In genomic region chr1:55428944-55429931, GRCh38 we compare ENCODE assay signal across 1 cellular context.
TF ChIP-seq lines count a peak whose summit lies in the region.

No MANE protein-coding gene starts in this region.

TF ChIP-seq in HepG2, 621 proteins besides CTCF, POLR2A, EP300 and RAD21 (continued from another document and continues in another):
- peak; percentile 49 for TF ChIP-seq ARID3A (IDR thresholded peaks at IDR 0.05; ENCODE audit: low read depth, low read length)
- no peak for TF ChIP-seq ZNF512B (CRISPR knock-in tag; IDR thresholded peaks at IDR 0.05; ENCODE audit: borderline replicate concordance)
- TF ChIP-seq TP53 (CRISPR knock-in tag; conservative IDR thresholded peaks at IDR 0.05), result no peak
- no peak for TF ChIP-seq KAT7 (CRISPR knock-in tag; IDR thresholded peaks at IDR 0.05; ENCODE audit: borderline replicate concordance)
- TF ChIP-seq HNRNPL (IDR thresholded peaks at IDR 0.05; ENCODE audit: low read depth, low read length), result no peak
- no peak for TF ChIP-seq SIN3B (IDR thresholded peaks at IDR 0.05; ENCODE audit: low read length)
- peak; percentile 86 for TF ChIP-seq ZNF605 (CRISPR knock-in tag; IDR thresholded peaks at IDR 0.05)
- peak; percentile 61; the same call in 1 of the 2 replicates for TF ChIP-seq ARNT2 (CRISPR knock-in tag; IDR thresholded peaks at IDR 0.05; ENCODE audit: low read depth)
- no peak for TF ChIP-seq TAF1 (CRISPR knock-in tag; IDR thresholded peaks at IDR 0.05)
- no peak for TF ChIP-seq ZNF3 (CRISPR knock-in tag; IDR thresholded peaks at IDR 0.05)
- TF ChIP-seq ZSCAN12 (CRISPR knock-in tag; IDR thresholded peaks at IDR 0.05), result no peak
- TF ChIP-seq PAF1 (CRISPR knock-in tag; IDR thresholded peaks at IDR 0.05), result no peak
- no peak for TF ChIP-seq HNRNPUL1 (IDR thresholded peaks at IDR 0.05; ENCODE audit: low read depth, low read length)
- no peak for TF ChIP-seq ZNF30 (CRISPR knock-in tag; IDR thresholded peaks at IDR 0.05)
- TF ChIP-seq RARA (CRISPR knock-in tag; IDR thresholded peaks at IDR 0.05), result peak; percentile 99
- no peak for TF ChIP-seq SALL2 (CRISPR knock-in tag; IDR thresholded peaks at IDR 0.05)
- no peak for TF ChIP-seq PAX8 (CRISPR knock-in tag; IDR thresholded peaks at IDR 0.05; ENCODE audit: borderline replicate concordance)
- peak; percentile 96 for TF ChIP-seq TFE3 (CRISPR knock-in tag; IDR thresholded peaks at IDR 0.05)
- peak; percentile 91; the same call in 1 of the 2 replicates for TF ChIP-seq FOXK1 (CRISPR knock-in tag; IDR thresholded peaks at IDR 0.05; ENCODE audit: borderline replicate concordance, low read depth)
- TF ChIP-seq U2AF1 (optimal IDR thresholded peaks at IDR 0.05; ENCODE audit: low read depth, low read length), result no peak
- 0 out of 2 replicates have a peak, but pooled peaks have one; percentile 55 for TF ChIP-seq RNF2 (conservative IDR thresholded peaks at IDR 0.05; ENCODE audit: low read depth)
- TF ChIP-seq ARID4A (CRISPR knock-in tag; IDR thresholded peaks at IDR 0.05; ENCODE audit: borderline replicate concordance), result peak; percentile 35; the same call in 1 of the 2 replicates
- no peak for TF ChIP-seq ZNF839 (CRISPR knock-in tag; IDR thresholded peaks at IDR 0.05; ENCODE audit: borderline replicate concordance)
- TF ChIP-seq ZNF530 (CRISPR knock-in tag; IDR thresholded peaks at IDR 0.05; ENCODE audit: low read depth), result no peak
- peak; percentile 85; the same call in 1 of the 2 replicates for TF ChIP-seq ZNF878 (CRISPR knock-in tag; IDR thresholded peaks at IDR 0.05)
- no peak; the same call in 1 of the 2 replicates for TF ChIP-seq HMGXB3 (CRISPR knock-in tag; IDR thresholded peaks at IDR 0.05; ENCODE audit: borderline replicate concordance)
- TF ChIP-seq TEAD3 (CRISPR knock-in tag; optimal IDR thresholded peaks at IDR 0.05; ENCODE audit: borderline replicate concordance), result peak; percentile 99
- no peak for TF ChIP-seq CBX2 (IDR thresholded peaks at IDR 0.05; ENCODE audit: low read depth, low read length)
- no peak for TF ChIP-seq CBX2 (CRISPR knock-in tag; IDR thresholded peaks at IDR 0.05; ENCODE audit: low read depth)
- no peak for TF ChIP-seq TAF15 (IDR thresholded peaks at IDR 0.05; ENCODE audit: low read depth, low read length, poor library complexity, severe bottlenecking)
- peak; percentile 74; the same call in 1 of the 2 replicates for TF ChIP-seq POGK (CRISPR knock-in tag; conservative IDR thresholded peaks at IDR 0.05)
- TF ChIP-seq MAFF (IDR thresholded peaks at IDR 0.05; ENCODE audit: low read depth, low read length), result no peak
- TF ChIP-seq HNF1B (CRISPR knock-in tag; IDR thresholded peaks at IDR 0.05), result peak; percentile 74
- no peak for TF ChIP-seq ZNF430 (CRISPR knock-in tag; IDR thresholded peaks at IDR 0.05)
- TF ChIP-seq NCOR1 (IDR thresholded peaks at IDR 0.05; ENCODE audit: borderline replicate concordance, low read length), result peak; percentile 94; the same call in 1 of the 2 replicates
- TF ChIP-seq SOX13 (IDR thresholded peaks at IDR 0.05), result peak; percentile 78
- TF ChIP-seq SOX13 (CRISPR knock-in tag; conservative IDR thresholded peaks at IDR 0.05 in 1 of 2, IDR thresholded peaks at IDR 0.05 in 1 of 2), result peak in 1 of 2 experiments; percentile 98; a peak in 2 of 4 replicates
- TF ChIP-seq NCOA2 (CRISPR knock-in tag; IDR thresholded peaks at IDR 0.05), result peak; percentile 100
- TF ChIP-seq RBM39 (IDR thresholded peaks at IDR 0.05; ENCODE audit: low read depth, low read length, poor library complexity, severe bottlenecking), result no peak
- TF ChIP-seq POLR2AphosphoS2 (IDR thresholded peaks at IDR 0.05; ENCODE audit: low read depth, low read length), result no peak
- TF ChIP-seq NR3C1 (CRISPR knock-in tag; IDR thresholded peaks at IDR 0.05), result no peak
- TF ChIP-seq YEATS4 (CRISPR knock-in tag; IDR thresholded peaks at IDR 0.05; ENCODE audit: borderline replicate concordance), result no peak
- TF ChIP-seq REPIN1 (CRISPR knock-in tag; IDR thresholded peaks at IDR 0.05; ENCODE audit: borderline replicate concordance, low read depth), result peak; percentile 51; the same call in 1 of the 2 replicates
- TF ChIP-seq CBFB (CRISPR knock-in tag; IDR thresholded peaks at IDR 0.05), result peak; percentile 98
- TF ChIP-seq IRF2 (CRISPR knock-in tag; IDR thresholded peaks at IDR 0.05), result peak; percentile 90
- no peak for TF ChIP-seq CC2D1A (CRISPR knock-in tag; IDR thresholded peaks at IDR 0.05)
- no peak for TF ChIP-seq FOXK2 (IDR thresholded peaks at IDR 0.05)
- TF ChIP-seq RXRA (CRISPR knock-in tag; IDR thresholded peaks at IDR 0.05), result peak; percentile 99
- TF ChIP-seq ZNF678 (CRISPR knock-in tag; IDR thresholded peaks at IDR 0.05), result no peak
- peak; percentile 88 for TF ChIP-seq ATF1 (CRISPR knock-in tag; IDR thresholded peaks at IDR 0.05)
